7 cellular contexts compared by ENCODE assay signal in genomic region chr22:18518061-18518460, GRCh38. TPM values are rescaled to one million over a fixed set of nuclear protein-coding genes. Genes with fewer than 3 reads are reported as not detected.
"Had no signal": no experiment of that assay in that cellular context is flagged by ENCODE, and none has a peak within 500 bp of the region (broad histone marks: within the 10 kb centered on the region; RNA-seq: fewer than 3 reads in every experiment).

TSS of gene GGTLC3 (minus strand) at chr22:18518161. CDS start at chr22:18517897, 264 bp downstream.

RNA-seq across cellular contexts. Expression of gene GGTLC3, which starts in this region (rescaled TPM):
- total RNA-seq: GM23248, GM23338, H1, H4, H7, H9, HFFc6 had no signal
